ENCODE assay signal across 1 cellular context in the genomic region with DNA sequence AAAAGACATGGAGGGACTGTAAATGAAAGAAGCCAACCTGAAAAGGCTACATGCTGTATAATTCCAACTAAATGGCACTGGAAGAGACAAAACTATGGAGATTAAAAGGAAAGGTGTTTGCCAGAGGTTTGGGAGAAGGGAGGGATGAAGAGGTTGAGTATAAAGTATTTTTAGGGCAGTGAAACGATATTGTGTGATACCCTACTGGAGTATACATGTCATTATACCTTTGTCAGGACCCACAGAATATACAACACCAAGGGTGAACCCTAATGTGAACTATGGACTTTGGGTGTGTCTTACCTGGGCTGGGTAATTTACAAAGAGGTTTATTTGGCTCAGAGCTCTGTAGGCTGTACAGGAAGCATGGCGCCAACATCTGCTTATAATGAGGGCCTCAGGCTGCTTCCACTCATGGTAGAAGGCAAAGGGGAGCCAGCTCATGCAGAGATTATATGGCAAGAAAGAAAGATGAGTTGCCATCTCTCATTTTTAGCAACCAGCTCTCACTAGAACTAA.
TF ChIP-seq lines count a peak whose summit lies in the region.

No MANE protein-coding gene starts in this region.

TF ChIP-seq in K562, 482 proteins besides CTCF, POLR2A, EP300 and RAD21 (continued from another document):
- TF ChIP-seq NFYB (IDR thresholded peaks at IDR 0.05; ENCODE audit: extremely low read depth, insufficient read length) (no peak), ZKSCAN8 (CRISPR knock-in tag; IDR thresholded peaks at IDR 0.05) (0 out of 2 replicates have a peak, but pooled peaks have one; percentile 3), U2AF2 (optimal IDR thresholded peaks at IDR 0.05; ENCODE audit: low read depth, low read length) (no peak), NBN (IDR thresholded peaks at IDR 0.05; ENCODE audit: low read depth) (0 out of 2 replicates have a peak, but pooled peaks have one; percentile 12), MAFF (IDR thresholded peaks at IDR 0.05; ENCODE audit: low read length) (no peak), ZNF766 (CRISPR knock-in tag; conservative IDR thresholded peaks at IDR 0.05) (0 out of 2 replicates have a peak, but pooled peaks have one; percentile 58), FOXK2 (conservative IDR thresholded peaks at IDR 0.05 in 1 of 2, IDR thresholded peaks at IDR 0.05 in 1 of 2; ENCODE audit: low read depth in 2 of 2) (no peak), SMARCA4 (IDR thresholded peaks at IDR 0.05) (0 out of 2 replicates have a peak, but pooled peaks have one; percentile 4), ZNF445 (CRISPR knock-in tag; IDR thresholded peaks at IDR 0.05; ENCODE audit: low read depth) (peak; percentile 49; the same call in 1 of the 2 replicates), ELF4 (CRISPR knock-in tag; IDR thresholded peaks at IDR 0.05) (no peak), TRIM28 (IDR thresholded peaks at IDR 0.05) (peak; percentile 36; the same call in 1 of the 2 replicates), ARID1B (IDR thresholded peaks at IDR 0.05) (0 out of 2 replicates have a peak, but pooled peaks have one; percentile 1), YY1 (IDR thresholded peaks at IDR 0.05; ENCODE audit: borderline replicate concordance in 1 of 3, control insufficient read depth in 1 of 3, extremely low read depth in 1 of 3, insufficient read depth in 3 of 3, insufficient read length in 1 of 3, insufficient replicate concordance in 2 of 3, low read depth in 1 of 3, low read length in 2 of 3) (no peak), RBM22 (IDR thresholded peaks at IDR 0.05; ENCODE audit: low read depth, low read length, poor library complexity, severe bottlenecking) (no peak), ZBTB1 (CRISPR knock-in tag; IDR thresholded peaks at IDR 0.05; ENCODE audit: borderline replicate concordance, low read depth) (no peak), HEY1 (CRISPR knock-in tag; IDR thresholded peaks at IDR 0.05; ENCODE audit: borderline replicate concordance) (0 out of 2 replicates have a peak, but pooled peaks have one; percentile 48), CTBP1 (IDR thresholded peaks at IDR 0.05; ENCODE audit: borderline replicate concordance) (peak; percentile 32), CHD1 (IDR thresholded peaks at IDR 0.05; ENCODE audit: low read length) (no peak), CBX3 (IDR thresholded peaks at IDR 0.05; ENCODE audit: borderline replicate concordance in 1 of 2, low read length in 2 of 2) (peak in 1 of 2 experiments; percentile 47; a peak in 1 of 3 replicates), MYC (IDR thresholded peaks at IDR 0.05; ENCODE audit: low read depth, low read length) (no peak), MYC (CRISPR knock-in tag; IDR thresholded peaks at IDR 0.05; ENCODE audit: borderline replicate concordance, low read depth) (no peak), MTF1 (CRISPR knock-in tag; IDR thresholded peaks at IDR 0.05; ENCODE audit: borderline replicate concordance) (no peak), SMARCE1 (IDR thresholded peaks at IDR 0.05) (no peak; the same call in 1 of the 2 replicates), TRIM24 (IDR thresholded peaks at IDR 0.05) (0 out of 4 replicates have a peak, but pooled peaks have one; percentile 3 to 11)
- TF ChIP-seq, protein P1, sequence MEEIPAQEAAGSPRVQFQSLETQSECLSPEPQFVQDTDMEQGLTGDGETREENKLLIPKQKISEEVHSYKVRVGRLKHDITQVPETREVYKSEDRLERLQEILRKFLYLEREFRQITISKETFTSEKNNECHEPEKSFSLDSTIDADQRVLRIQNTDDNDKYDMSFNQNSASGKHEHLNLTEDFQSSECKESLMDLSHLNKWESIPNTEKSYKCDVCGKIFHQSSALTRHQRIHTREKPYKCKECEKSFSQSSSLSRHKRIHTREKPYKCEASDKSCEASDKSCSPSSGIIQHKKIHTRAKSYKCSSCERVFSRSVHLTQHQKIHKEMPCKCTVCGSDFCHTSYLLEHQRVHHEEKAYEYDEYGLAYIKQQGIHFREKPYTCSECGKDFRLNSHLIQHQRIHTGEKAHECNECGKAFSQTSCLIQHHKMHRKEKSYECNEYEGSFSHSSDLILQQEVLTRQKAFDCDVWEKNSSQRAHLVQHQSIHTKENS (CRISPR knock-in tag; IDR thresholded peaks at IDR 0.05): 0 out of 2 replicates have a peak, but pooled peaks have one; percentile 46
- TF ChIP-seq, protein P2, sequence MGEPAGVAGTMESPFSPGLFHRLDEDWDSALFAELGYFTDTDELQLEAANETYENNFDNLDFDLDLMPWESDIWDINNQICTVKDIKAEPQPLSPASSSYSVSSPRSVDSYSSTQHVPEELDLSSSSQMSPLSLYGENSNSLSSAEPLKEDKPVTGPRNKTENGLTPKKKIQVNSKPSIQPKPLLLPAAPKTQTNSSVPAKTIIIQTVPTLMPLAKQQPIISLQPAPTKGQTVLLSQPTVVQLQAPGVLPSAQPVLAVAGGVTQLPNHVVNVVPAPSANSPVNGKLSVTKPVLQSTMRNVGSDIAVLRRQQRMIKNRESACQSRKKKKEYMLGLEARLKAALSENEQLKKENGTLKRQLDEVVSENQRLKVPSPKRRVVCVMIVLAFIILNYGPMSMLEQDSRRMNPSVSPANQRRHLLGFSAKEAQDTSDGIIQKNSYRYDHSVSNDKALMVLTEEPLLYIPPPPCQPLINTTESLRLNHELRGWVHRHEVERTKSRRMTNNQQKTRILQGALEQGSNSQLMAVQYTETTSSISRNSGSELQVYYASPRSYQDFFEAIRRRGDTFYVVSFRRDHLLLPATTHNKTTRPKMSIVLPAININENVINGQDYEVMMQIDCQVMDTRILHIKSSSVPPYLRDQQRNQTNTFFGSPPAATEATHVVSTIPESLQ (CRISPR knock-in tag; IDR thresholded peaks at IDR 0.05): peak; percentile 74; the same call in 1 of the 2 replicates
- TF ChIP-seq, protein P3, sequence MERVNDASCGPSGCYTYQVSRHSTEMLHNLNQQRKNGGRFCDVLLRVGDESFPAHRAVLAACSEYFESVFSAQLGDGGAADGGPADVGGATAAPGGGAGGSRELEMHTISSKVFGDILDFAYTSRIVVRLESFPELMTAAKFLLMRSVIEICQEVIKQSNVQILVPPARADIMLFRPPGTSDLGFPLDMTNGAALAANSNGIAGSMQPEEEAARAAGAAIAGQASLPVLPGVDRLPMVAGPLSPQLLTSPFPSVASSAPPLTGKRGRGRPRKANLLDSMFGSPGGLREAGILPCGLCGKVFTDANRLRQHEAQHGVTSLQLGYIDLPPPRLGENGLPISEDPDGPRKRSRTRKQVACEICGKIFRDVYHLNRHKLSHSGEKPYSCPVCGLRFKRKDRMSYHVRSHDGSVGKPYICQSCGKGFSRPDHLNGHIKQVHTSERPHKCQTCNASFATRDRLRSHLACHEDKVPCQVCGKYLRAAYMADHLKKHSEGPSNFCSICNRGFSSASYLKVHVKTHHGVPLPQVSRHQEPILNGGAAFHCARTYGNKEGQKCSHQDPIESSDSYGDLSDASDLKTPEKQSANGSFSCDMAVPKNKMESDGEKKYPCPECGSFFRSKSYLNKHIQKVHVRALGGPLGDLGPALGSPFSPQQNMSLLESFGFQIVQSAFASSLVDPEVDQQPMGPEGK (CRISPR knock-in tag; IDR thresholded peaks at IDR 0.05; ENCODE audit: borderline replicate concordance): peak; percentile 22; the same call in 1 of the 2 replicates
TF ChIP-seq in K562: peak in this region for 18.
